In the genomic region with DNA sequence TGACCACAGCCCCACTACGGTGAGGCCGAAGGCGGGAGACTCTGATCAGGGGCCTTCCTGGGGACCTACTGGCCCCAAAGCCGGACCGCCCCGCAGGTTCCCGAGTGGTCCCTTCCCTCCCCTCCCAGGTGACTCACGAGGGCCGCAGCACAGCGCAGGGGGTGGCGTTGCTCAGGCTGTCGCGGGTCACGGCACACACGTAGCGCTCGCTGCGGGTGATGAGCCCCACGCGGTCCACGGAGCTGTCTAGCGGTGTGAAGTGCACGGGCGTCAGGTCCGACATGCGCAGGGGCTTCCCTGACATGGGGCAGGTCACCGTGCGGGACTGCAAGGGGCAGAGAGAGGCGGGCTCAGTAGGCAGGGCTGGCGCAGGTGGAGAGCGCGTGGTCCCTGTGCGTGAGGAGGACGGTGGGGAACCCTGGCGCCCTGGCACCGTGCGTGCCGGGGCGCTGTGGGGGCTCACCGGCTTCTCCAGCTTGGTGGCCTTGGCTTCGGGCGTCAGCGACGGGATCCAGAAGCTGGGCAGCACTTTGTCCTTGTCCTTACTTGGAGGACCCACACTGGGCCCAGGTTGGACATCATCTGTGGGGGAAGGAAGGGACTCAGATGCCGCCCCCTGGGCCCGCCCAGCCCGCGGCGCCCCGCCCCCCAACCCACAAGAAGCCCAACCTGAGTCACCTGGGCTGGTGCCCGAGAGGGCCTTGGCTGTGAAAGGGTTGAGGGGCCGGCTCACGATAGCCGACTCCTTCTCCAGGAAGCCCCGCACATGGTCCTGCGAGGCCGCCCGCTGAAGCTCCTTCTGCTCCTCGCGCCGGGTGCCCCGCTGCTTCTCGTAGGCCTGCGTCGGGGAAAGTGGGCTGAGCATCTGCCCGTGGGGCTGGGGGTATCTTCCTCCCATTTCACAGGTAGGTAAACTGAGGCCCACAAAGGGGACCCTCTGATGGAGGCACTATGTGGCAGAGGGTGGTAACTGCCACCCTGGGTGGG, we compare ENCODE assay signal across 11 cellular contexts. TPM values are rescaled to one million over a fixed set of nuclear protein-coding genes. Genes with fewer than 3 reads are reported as not detected.
DNase-seq lines count a peak whose midpoint lies in the region; ATAC-seq, FAIRE-seq and TF ChIP-seq lines count a peak whose summit lies in the region.
"Had no signal": no experiment of that assay in that cellular context is flagged by ENCODE, and none has a peak within 500 bp of the region (broad histone marks: within the 10 kb centered on the region; RNA-seq: fewer than 3 reads in every experiment).

No MANE protein-coding gene starts in this region.

- DNase-seq in HCT116 (ENCODE audit: low read depth, low spot score) (no peak), H1 (ENCODE audit: low read depth in 1 of 2, low spot score in 2 of 2) (peak; percentile 68 to 85), trophoblast cell (no peak), AG08395 (ENCODE audit: low spot score) (no peak), HUDEP-2 (lab: John Stamatoyannopoulos, UW; ENCODE audit: unreplicated experiment in 76 of 76) (no peak)
- peak; percentile 71 for DNase-seq in activated CD8-positive, alpha-beta T cell treated with anti-CD3 and anti-CD28 coated beads for 36 hours
- DNase-seq: DMS153 had no signal

- H2BK15ac ChIP-seq in H1 (ENCODE audit: low read length) = peak overlapping the region; percentile 100

- POLR2A ChIA-PET in HCT116 (lab: Charles Lee) (no interaction called here), H1 (lab: Charles Lee; ENCODE audit: partially characterized antibody) (interaction anchor here (0.7 to 5.5 kb wide), 15 partner anchors 10 to 120 kb away, joined by 3 to 44 read pairs (median 7); partner anchors contain the start of genes FCGRT, NOSIP, PRMT1 and PRR12)
- POLR2A ChIA-PET in activated CD8-positive, alpha-beta T cell treated with anti-CD3 and anti-CD28 coated beads for 36 hours (lab: Charles Lee) = interaction anchor here (0.7 to 5.4 kb wide), 10 partner anchors 9 to 263 kb away, joined by 3 to 32 read pairs (median 3); partner anchors contain the start of genes NOSIP, PRR12 and PRRG2

- RAD21 ChIA-PET in HCT116 (lab: Charles Lee; ENCODE audit: low non-redundant PET in 1 of 2, low total read pairs in 2 of 2, uncharacterized antibody in 2 of 2, unreplicated experiment in 2 of 2) = no interaction called here

- H4K91ac ChIP-seq in H1 (replicated peaks; ENCODE audit: insufficient read length, low read length) (peak overlapping the region; percentile 99), trophoblast cell (ENCODE audit: low read depth, low read length) (no peak overlapping the region)

- CTCF ChIA-PET in HCT116 (lab: Charles Lee) (interaction anchor here (1.0 to 1.7 kb wide), 2 partner anchors 10 to 119 kb away, joined by 3 read pairs; no protein-coding TSS in a partner anchor), H1 (lab: Charles Lee; ENCODE audit: partially characterized antibody) (interaction anchor here (0.9 to 18.1 kb wide), 8 partner anchors 11 to 124 kb away, joined by 3 to 240 read pairs (median 10); no protein-coding TSS in a partner anchor)
- CTCF ChIA-PET in activated CD8-positive, alpha-beta T cell treated with anti-CD3 and anti-CD28 coated beads for 36 hours (lab: Charles Lee) = interaction anchor here (1.1 to 5.9 kb wide), 3 partner anchors 9 to 50 kb away, joined by 3 to 65 read pairs (median 9); no protein-coding TSS in a partner anchor

- TF ChIP-seq EP300 in H1 (IDR thresholded peaks at IDR 0.05; ENCODE audit: borderline replicate concordance in 1 of 2, low read depth in 2 of 2, low read length in 2 of 2) = no peak

- H4K20me1 ChIP-seq in HCT116 (ENCODE audit: insufficient read depth) (no peaks in the 10 kb centered on the region), H1 (replicated peaks in 1 of 2; ENCODE audit: control insufficient read depth in 1 of 2, insufficient read depth in 2 of 2, low read length in 2 of 2) (peaks cover 0 to 12% of the 10 kb centered on the region in 2 experiments)

- H3K4me2 ChIP-seq in HCT116 (ENCODE audit: low read length) (no peak overlapping the region), H1 (ENCODE audit: insufficient read depth in 1 of 2, low read depth in 2 of 2, low read length in 2 of 2) (peak overlapping the region; percentile 80 to 98), trophoblast cell (ENCODE audit: low read length) (peak overlapping the region; percentile 44)

- H3K79me2 ChIP-seq in HCT116 (ENCODE audit: insufficient read depth, low read length) (peaks cover 19% of the 10 kb centered on the region), H1 (ENCODE audit: control insufficient read depth in 1 of 2, insufficient read depth in 2 of 2, low read length in 2 of 2) (no peaks in the 10 kb centered on the region), trophoblast cell (ENCODE audit: control insufficient read depth, insufficient read depth, low read length, poor library complexity) (no peaks in the 10 kb centered on the region)

- no peak overlapping the region for H3K9ac ChIP-seq in HCT116 (ENCODE audit: low read length)
- H3K9ac ChIP-seq in H1 (replicated peaks in 1 of 4; ENCODE audit: extremely low read depth in 1 of 4, low read depth in 3 of 4, low read length in 3 of 4) = peak overlapping the region in 3 of 4 experiments; percentile 15 to 73 (median 61); a peak in 4 of 7 replicates
- H3K9ac ChIP-seq in trophoblast cell (ENCODE audit: low read length) = peak overlapping the region; percentile 34

- H3K23me2 ChIP-seq in H1 (ENCODE audit: low read depth, low read length) = peaks cover 6% of the 10 kb centered on the region

- H3K9me3 Mint-ChIP-seq in activated CD8-positive, alpha-beta T cell treated with anti-CD3 and anti-CD28 coated beads for 36 hours = no peaks in the 10 kb centered on the region

- FAIRE-seq in H1 (lab: Jason Lieb, UNC) = no peak
- FAIRE-seq: colon had no signal

- BruUV-seq in HCT116 (replicated peaks; lab: Mats Ljungman, UMichigan) = no TSS peak

- intact Hi-C loops in HCT116 (cut with micrococcal nuclease) = no loop called here
- intact Hi-C loops in activated CD8-positive, alpha-beta T cell treated with anti-CD3 and anti-CD28 coated beads for 36 hours (cut with micrococcal nuclease) = no loop called here

- WGBS in H1 (ENCODE audit: extremely low coverage in 1 of 2, insufficient coverage in 1 of 2, insufficient read length in 1 of 2, insufficient replicate concordance in 2 of 2, low coverage in 1 of 2, low lambda C conversion rate in 2 of 2, missing lambda C conversion rate in 1 of 2), 2 experiments = 22% methylated on average over 58 of the region's 66 CpGs; no CpG with 5 or more reads in 1 of the 2 experiments
- WGBS in trophoblast cell (ENCODE audit: extremely low coverage, insufficient coverage, insufficient read length) = no CpG with 5 or more reads among the region's 66 CpGs

- H2AFZ ChIP-seq in HCT116 (ENCODE audit: low read depth, low read length, poor library complexity, severe bottlenecking) (no peak overlapping the region), H1 (ENCODE audit: low read length) (peak overlapping the region; percentile 74; the same call in 1 of the 2 replicates), trophoblast cell (ENCODE audit: insufficient read depth, low read length, poor library complexity) (no peak overlapping the region)

- peak overlapping the region; percentile 39 for H3K56ac ChIP-seq in H1 (replicated peaks; ENCODE audit: insufficient read length, low read depth, low read length)

- H4K12ac ChIP-seq in trophoblast cell (ENCODE audit: low read depth, low read length) = no peak overlapping the region

- peak overlapping the region; percentile 72; the same call in 1 of the 2 replicates for H2BK20ac ChIP-seq in H1 (ENCODE audit: low read length)

- H2BK12ac ChIP-seq in H1 (ENCODE audit: low read depth, low read length) = peak overlapping the region; percentile 97; the same call in 1 of the 2 replicates
- no peak overlapping the region for H2BK12ac ChIP-seq in trophoblast cell (ENCODE audit: low read length)

- ATAC-seq in HCT116 = peak; percentile 24
- peak; percentile 10 for ATAC-seq in activated CD8-positive, alpha-beta T cell treated with anti-CD3 and anti-CD28 coated beads for 36 hours
- ATAC-seq in GM18868 (IDR thresholded peaks at IDR 0.05; ENCODE audit: unreplicated experiment) = no peak
- ATAC-seq in GM19455 (IDR thresholded peaks at IDR 0.05; ENCODE audit: unreplicated experiment) = no peak

- TF ChIP-seq RAD21 in HCT116 (IDR thresholded peaks at IDR 0.05; ENCODE audit: low read depth) (no peak), H1 (IDR thresholded peaks at IDR 0.05 in 1 of 2, conservative IDR thresholded peaks at IDR 0.05 in 1 of 2; ENCODE audit: low read depth in 2 of 2, low read length in 2 of 2) (no peak; a peak in 1 of 4 replicates)

- TF ChIP-seq CTCF in HCT116 (IDR thresholded peaks at IDR 0.05 in 2 of 3, conservative IDR thresholded peaks at IDR 0.05 in 1 of 3; ENCODE audit: borderline replicate concordance in 1 of 3, insufficient read depth in 1 of 3, low read depth in 2 of 3, low read length in 2 of 3) (no peak), H1 (IDR thresholded peaks at IDR 0.05; ENCODE audit: control extremely low read depth in 1 of 3, insufficient read depth in 1 of 3, low read depth in 1 of 3, low read length in 3 of 3) (no peak)
- TF ChIP-seq CTCF in activated CD8-positive, alpha-beta T cell treated with anti-CD3 and anti-CD28 coated beads for 36 hours (IDR thresholded peaks at IDR 0.05) = no peak

- H3K4ac ChIP-seq in H1 (replicated peaks; ENCODE audit: insufficient read length, low read depth, low read length) (peak overlapping the region; percentile 86), trophoblast cell (ENCODE audit: low read depth, low read length) (no peak overlapping the region)

- H4K5ac ChIP-seq in H1 (ENCODE audit: insufficient read length, low read depth, low read length) = peak overlapping the region; percentile 60

- H2AK5ac ChIP-seq in H1 (ENCODE audit: low read depth, low read length) = peak overlapping the region; percentile 93
- H2AK5ac ChIP-seq in trophoblast cell (ENCODE audit: low read length) = no peak overlapping the region

- H3K4me1 Mint-ChIP-seq in activated CD8-positive, alpha-beta T cell treated with anti-CD3 and anti-CD28 coated beads for 36 hours (ENCODE audit: low read depth) = peaks cover 81% of the 10 kb centered on the region

- H3K4me1 ChIP-seq in HCT116 (ENCODE audit: control insufficient read depth in 1 of 2, insufficient read depth in 2 of 2, low read length in 2 of 2) (peaks cover 0 to 8% of the 10 kb centered on the region in 2 experiments; a peak in 2 of 4 replicates), H1 (replicated peaks in 1 of 4; ENCODE audit: control insufficient read depth in 3 of 4, insufficient read depth in 4 of 4, low read length in 3 of 4) (peaks cover 5 to 22% (median 14%) of the 10 kb centered on the region in 4 experiments), trophoblast cell (ENCODE audit: control insufficient read depth in 1 of 2, insufficient read depth in 2 of 2, low read length in 2 of 2) (peaks cover 6 to 10% of the 10 kb centered on the region in 2 experiments)

- H3K27me3 Mint-ChIP-seq in activated CD8-positive, alpha-beta T cell treated with anti-CD3 and anti-CD28 coated beads for 36 hours = no peaks in the 10 kb centered on the region

- H3K79me1 ChIP-seq in H1 (ENCODE audit: low read depth, low read length) (peaks cover 4% of the 10 kb centered on the region; the same call in 1 of the 2 replicates), trophoblast cell (ENCODE audit: low read length) (no peaks in the 10 kb centered on the region)

- peak overlapping the region; percentile 91 for H3K27ac Mint-ChIP-seq in activated CD8-positive, alpha-beta T cell treated with anti-CD3 and anti-CD28 coated beads for 36 hours

- no peaks in the 10 kb centered on the region for H3K9me3 ChIP-seq in HCT116 (ENCODE audit: control insufficient read depth in 1 of 2, insufficient read depth in 1 of 2, low read depth in 1 of 2, low read length in 2 of 2)
- no peaks in the 10 kb centered on the region for H3K9me3 ChIP-seq in H1 (ENCODE audit: insufficient read depth in 2 of 2, low read depth in 1 of 2, low read length in 1 of 2)
- peaks cover 8% of the 10 kb centered on the region for H3K9me3 ChIP-seq in trophoblast cell (ENCODE audit: insufficient read depth, low read depth, low read length)
- H3K9me3 ChIP-seq: heart left ventricle had no signal

- no peaks in the 10 kb centered on the region for H3K9me2 ChIP-seq in HCT116 (ENCODE audit: insufficient read depth)

- H2BK5ac ChIP-seq in H1 (ENCODE audit: low read depth, low read length) (peak overlapping the region; percentile 97), trophoblast cell (ENCODE audit: low read depth, low read length, poor library complexity) (no peak overlapping the region)

- H3K27ac ChIP-seq in HCT116 (ENCODE audit: low read depth, low read length) (peak overlapping the region; percentile 40; the same call in 1 of the 2 replicates), H1 (ENCODE audit: low read depth, low read length) (peak overlapping the region; percentile 66), trophoblast cell (ENCODE audit: low read depth, low read length) (no peak overlapping the region)

- peak overlapping the region; percentile 99 for H3K18ac ChIP-seq in H1 (ENCODE audit: extremely low read depth, low read length)
- H3K18ac ChIP-seq in trophoblast cell (ENCODE audit: low read length) = no peak overlapping the region

- peaks cover 64% of the 10 kb centered on the region for H3K36me3 Mint-ChIP-seq in activated CD8-positive, alpha-beta T cell treated with anti-CD3 and anti-CD28 coated beads for 36 hours (ENCODE audit: low read depth)

- H4K8ac ChIP-seq in H1 (ENCODE audit: extremely low read depth, insufficient read depth, low read length) (peak overlapping the region; percentile 94), trophoblast cell (ENCODE audit: low read depth, low read length) (no peak overlapping the region)

- peak overlapping the region; percentile 70 for H3K4me3 Mint-ChIP-seq in activated CD8-positive, alpha-beta T cell treated with anti-CD3 and anti-CD28 coated beads for 36 hours

- H3K23ac ChIP-seq in H1 (ENCODE audit: insufficient read length) (no peak overlapping the region), trophoblast cell (ENCODE audit: low read length) (no peak overlapping the region)

- H3K36me3 ChIP-seq in HCT116 (ENCODE audit: control insufficient read depth in 1 of 2, insufficient read depth in 2 of 2, low read length in 2 of 2) (peaks cover 35 to 47% of the 10 kb centered on the region in 2 experiments), H1 (ENCODE audit: control insufficient read depth in 2 of 4, insufficient read depth in 4 of 4, low read length in 3 of 4) (peaks cover 0 to 34% (median 11%) of the 10 kb centered on the region in 4 experiments; a peak in 5 of 8 replicates), trophoblast cell (ENCODE audit: control insufficient read depth in 1 of 2, insufficient read depth in 2 of 2, low read length in 2 of 2) (peaks cover 45 to 50% of the 10 kb centered on the region in 2 experiments)

- H3K27me3 ChIP-seq in HCT116 (ENCODE audit: insufficient read depth, low read length) (no peaks in the 10 kb centered on the region), H1 (replicated peaks in 1 of 4; ENCODE audit: control insufficient read depth in 3 of 4, extremely low read depth in 1 of 4, insufficient read depth in 3 of 4, low read length in 3 of 4) (no peaks in the 10 kb centered on the region; a peak in 2 of 7 replicates), trophoblast cell (ENCODE audit: insufficient read depth, low read length) (no peaks in the 10 kb centered on the region)
- H3K27me3 ChIP-seq: heart left ventricle had no signal

- H3K4me3 ChIP-seq in HCT116 (replicated peaks in 1 of 2; ENCODE audit: low read depth in 1 of 2, low read length in 2 of 2) (no peak overlapping the region), H1 (ENCODE audit: extremely low read depth in 1 of 4, insufficient read depth in 2 of 4, low read depth in 3 of 4, low read length in 4 of 4) (peak overlapping the region; percentile 37 to 78 (median 64)), trophoblast cell (ENCODE audit: low read depth, low read length) (peak overlapping the region; percentile 21)
- H3K4me3 ChIP-seq: heart left ventricle had no signal

- H3K14ac ChIP-seq in H1 (ENCODE audit: insufficient read length) (no peak overlapping the region), trophoblast cell (ENCODE audit: low read length) (no peak overlapping the region)

- TF ChIP-seq POLR2A in HCT116 (IDR thresholded peaks at IDR 0.05; ENCODE audit: borderline replicate concordance, extremely low read depth, insufficient read depth, insufficient read length) (no peak), H1 (IDR thresholded peaks at IDR 0.05; ENCODE audit: control extremely low read depth in 1 of 2, low read depth in 2 of 2, low read length in 2 of 2) (peak in 1 of 2 experiments; percentile 33; a peak in 1 of 3 replicates)

- H2BK120ac ChIP-seq in H1 (replicated peaks; ENCODE audit: low read depth, low read length) (peak overlapping the region; percentile 56), trophoblast cell (ENCODE audit: insufficient read depth, low read length, poor library complexity) (no peak overlapping the region)

RNA-seq across cellular contexts. Expression of gene NOSIP, which starts 23.7 kb away (rescaled TPM):
- 133 TPM for total RNA-seq in HCT116 (2021; ENCODE audit: unreplicated experiment)
- 228 and 276 TPM in 2 replicates for polyA plus RNA-seq in HCT116 (2012)
- 10 to 100 TPM; 75.6 to 79.4 TPM for total RNA-seq in activated CD8-positive, alpha-beta T cell treated with anti-CD3 and anti-CD28 coated beads for 36 hours
- 85.1 and 93.8 TPM in 2 replicates for total RNA-seq in H1 (2021; fragmentation: NEBNext Ultra II Directional; extraction: Animal tissue kit (Norgen Biotek cat#: 25700))
- 192 and 254 TPM in 2 replicates for polyA plus RNA-seq in H1 (2011; rRNA removed)
- 176 TPM for polyA plus RNA-seq in H1 (2011; cell fraction: cytosol; rRNA removed)
- polyA plus RNA-seq in H1 (2011; cell fraction: nucleus; rRNA removed) = 194 TPM
- 110 to 131 TPM (median 125 TPM) in 4 replicates for polyA plus RNA-seq in H1 (2012, experiment 1 of 2)
- polyA plus RNA-seq in H1 (2012, experiment 2 of 2) = 159 TPM
- polyA plus RNA-seq in H1 (2013, experiment 1 of 2) = 52.7 TPM
- polyA plus RNA-seq in H1 (2013, experiment 2 of 2) = 50.1 TPM
- 67.6 and 81.3 TPM in 2 replicates for polyA minus RNA-seq in H1 (2011; rRNA and poly(A)+ RNA removed)
- polyA minus RNA-seq in H1 (2011; cell fraction: cytosol; rRNA and poly(A)+ RNA removed) = 69.6 TPM
- polyA minus RNA-seq in H1 (2011; cell fraction: nucleus; rRNA and poly(A)+ RNA removed) = 59.9 TPM
- 47.8 and 53.3 TPM in 2 replicates for polyA plus RNA-seq in trophoblast cell (2013)

RNA-seq across cellular contexts. Expression of gene PRRG2, which starts 24.4 kb away (rescaled TPM):
- total RNA-seq in HCT116 (2021; ENCODE audit: unreplicated experiment) = 6.2 TPM
- polyA plus RNA-seq in HCT116 (2012) = 5.3 and 5.5 TPM in 2 replicates
- 1 to 10 TPM; 1.5 TPM for total RNA-seq in activated CD8-positive, alpha-beta T cell treated with anti-CD3 and anti-CD28 coated beads for 36 hours
- 4.1 and 5.7 TPM in 2 replicates for total RNA-seq in H1 (2021; fragmentation: NEBNext Ultra II Directional; extraction: Animal tissue kit (Norgen Biotek cat#: 25700))
- polyA plus RNA-seq in H1 (2011; rRNA removed) = 5.6 and 6.3 TPM in 2 replicates
- 6.0 TPM for polyA plus RNA-seq in H1 (2011; cell fraction: cytosol; rRNA removed)
- polyA plus RNA-seq in H1 (2011; cell fraction: nucleus; rRNA removed) = 6.0 TPM
- 3.9 to 5.8 TPM (median 4.4 TPM) in 4 replicates for polyA plus RNA-seq in H1 (2012, experiment 1 of 2)
- 6.8 TPM for polyA plus RNA-seq in H1 (2012, experiment 2 of 2)
- 6.7 TPM for polyA plus RNA-seq in H1 (2013, experiment 1 of 2)
- polyA plus RNA-seq in H1 (2013, experiment 2 of 2) = 8.3 TPM
- 2.1 and 3.6 TPM in 2 replicates for polyA minus RNA-seq in H1 (2011; rRNA and poly(A)+ RNA removed)
- polyA minus RNA-seq in H1 (2011; cell fraction: cytosol; rRNA and poly(A)+ RNA removed) = 1.9 TPM
- polyA minus RNA-seq in H1 (2011; cell fraction: nucleus; rRNA and poly(A)+ RNA removed) = 6.6 TPM
- polyA plus RNA-seq in trophoblast cell (2013) = 5.6 and 6.7 TPM in 2 replicates

RNA-seq across cellular contexts. Expression of gene RCN3, which starts 28.9 kb away (rescaled TPM):
- total RNA-seq in HCT116 (2021; ENCODE audit: unreplicated experiment) = 0.39 TPM
- polyA plus RNA-seq in HCT116 (2012) = 0.13 TPM in 1 of 2 replicates, not detected in the other
- total RNA-seq in activated CD8-positive, alpha-beta T cell treated with anti-CD3 and anti-CD28 coated beads for 36 hours = 1 to 10 TPM; 4.2 to 5.9 TPM
- total RNA-seq in H1 (2021; fragmentation: NEBNext Ultra II Directional; extraction: Animal tissue kit (Norgen Biotek cat#: 25700)) = 18.9 and 19.5 TPM in 2 replicates
- polyA plus RNA-seq in H1 (2011; rRNA removed) = 5.8 and 9.4 TPM in 2 replicates
- 4.5 TPM for polyA plus RNA-seq in H1 (2011; cell fraction: cytosol; rRNA removed)
- 12.0 TPM for polyA plus RNA-seq in H1 (2011; cell fraction: nucleus; rRNA removed)
- 7.5 to 13.8 TPM (median 11.7 TPM) in 4 replicates for polyA plus RNA-seq in H1 (2012, experiment 1 of 2)
- 13.0 TPM for polyA plus RNA-seq in H1 (2012, experiment 2 of 2)
- 24.8 TPM for polyA plus RNA-seq in H1 (2013, experiment 1 of 2)
- polyA plus RNA-seq in H1 (2013, experiment 2 of 2) = 27.4 TPM
- polyA minus RNA-seq in H1 (2011; rRNA and poly(A)+ RNA removed) = 0.69 and 0.83 TPM in 2 replicates
- polyA minus RNA-seq in H1 (2011; cell fraction: cytosol; rRNA and poly(A)+ RNA removed) = 1.9 TPM
- polyA minus RNA-seq in H1 (2011; cell fraction: nucleus; rRNA and poly(A)+ RNA removed) = 3.3 TPM
- 8.2 and 9.4 TPM in 2 replicates for polyA plus RNA-seq in trophoblast cell (2013)

RNA-seq across cellular contexts. Expression of gene PRR12, which starts 34.3 kb away (rescaled TPM):
- total RNA-seq in HCT116 (2021; ENCODE audit: unreplicated experiment) = 26.9 TPM
- polyA plus RNA-seq in HCT116 (2012) = 12.2 and 13.1 TPM in 2 replicates
- 10 to 100 TPM; 16.0 to 17.8 TPM for total RNA-seq in activated CD8-positive, alpha-beta T cell treated with anti-CD3 and anti-CD28 coated beads for 36 hours
- total RNA-seq in H1 (2021; fragmentation: NEBNext Ultra II Directional; extraction: Animal tissue kit (Norgen Biotek cat#: 25700)) = 59.4 and 63.8 TPM in 2 replicates
- polyA plus RNA-seq in H1 (2011; rRNA removed) = 2.5 and 4.6 TPM in 2 replicates
- 1.9 TPM for polyA plus RNA-seq in H1 (2011; cell fraction: cytosol; rRNA removed)
- 11.4 TPM for polyA plus RNA-seq in H1 (2011; cell fraction: nucleus; rRNA removed)
- polyA plus RNA-seq in H1 (2012, experiment 1 of 2) = 25.7 to 40.3 TPM (median 34.3 TPM) in 4 replicates
- 22.2 TPM for polyA plus RNA-seq in H1 (2012, experiment 2 of 2)
- polyA plus RNA-seq in H1 (2013, experiment 1 of 2) = 23.0 TPM
- polyA plus RNA-seq in H1 (2013, experiment 2 of 2) = 21.2 TPM
- 2.5 and 2.8 TPM in 2 replicates for polyA minus RNA-seq in H1 (2011; rRNA and poly(A)+ RNA removed)
- polyA minus RNA-seq in H1 (2011; cell fraction: cytosol; rRNA and poly(A)+ RNA removed) = 15.9 TPM
- polyA minus RNA-seq in H1 (2011; cell fraction: nucleus; rRNA and poly(A)+ RNA removed) = 10.8 TPM
- 12.9 and 13.4 TPM in 2 replicates for polyA plus RNA-seq in trophoblast cell (2013)

RNA-seq across cellular contexts. Expression of gene FCGRT, which starts 44.2 kb away (rescaled TPM):
- total RNA-seq in HCT116 (2021; ENCODE audit: unreplicated experiment) = 1.8 TPM
- 1.2 and 2.1 TPM in 2 replicates for polyA plus RNA-seq in HCT116 (2012)
- 10 to 100 TPM; 13.1 to 13.6 TPM for total RNA-seq in activated CD8-positive, alpha-beta T cell treated with anti-CD3 and anti-CD28 coated beads for 36 hours
- 43.4 and 46.5 TPM in 2 replicates for total RNA-seq in H1 (2021; fragmentation: NEBNext Ultra II Directional; extraction: Animal tissue kit (Norgen Biotek cat#: 25700))
- 41.2 and 66.7 TPM in 2 replicates for polyA plus RNA-seq in H1 (2011; rRNA removed)
- polyA plus RNA-seq in H1 (2011; cell fraction: cytosol; rRNA removed) = 29.0 TPM
- polyA plus RNA-seq in H1 (2011; cell fraction: nucleus; rRNA removed) = 104 TPM
- 31.3 to 51.7 TPM (median 47.2 TPM) in 4 replicates for polyA plus RNA-seq in H1 (2012, experiment 1 of 2)
- polyA plus RNA-seq in H1 (2012, experiment 2 of 2) = 38.5 TPM
- 52.8 TPM for polyA plus RNA-seq in H1 (2013, experiment 1 of 2)
- 53.7 TPM for polyA plus RNA-seq in H1 (2013, experiment 2 of 2)
- polyA minus RNA-seq in H1 (2011; rRNA and poly(A)+ RNA removed) = 12.9 and 13.9 TPM in 2 replicates
- polyA minus RNA-seq in H1 (2011; cell fraction: cytosol; rRNA and poly(A)+ RNA removed) = 15.7 TPM
- polyA minus RNA-seq in H1 (2011; cell fraction: nucleus; rRNA and poly(A)+ RNA removed) = 12.3 TPM
- 35.6 and 38.5 TPM in 2 replicates for polyA plus RNA-seq in trophoblast cell (2013)

Comparison
In these comparisons a context has a peak if more than half of its experiments do, and no peak if none do; other contexts are left out.
1. ATAC-seq: peak in HCT116 (single experiment) and activated CD8-positive, alpha-beta T cell treated with anti-CD3 and anti-CD28 coated beads for 36 hours (single experiment); none in GM18868 (single experiment) and GM19455 (single experiment).
2. DNase-seq: peak in activated CD8-positive, alpha-beta T cell treated with anti-CD3 and anti-CD28 coated beads for 36 hours (single experiment) and H1 (2 of 2); none in HCT116 (single experiment), trophoblast cell (0 of 2), AG08395 (single experiment) and HUDEP-2 (0 of 76).
3. H3K4me3 ChIP-seq: peak in H1 (4 of 4) and trophoblast cell (single experiment); none in HCT116 (0 of 2).
4. Of the 16 proteins assayed by ChIP-seq in both H1 and HCT116: peak only in H1: MAX and POLR2AphosphoS5; only in HCT116: none; in both: none; in neither: 13; mixed calls (peak in some experiments, not most) for 1.